ENCODE assay signal across 8 cellular contexts in the genomic region with DNA sequence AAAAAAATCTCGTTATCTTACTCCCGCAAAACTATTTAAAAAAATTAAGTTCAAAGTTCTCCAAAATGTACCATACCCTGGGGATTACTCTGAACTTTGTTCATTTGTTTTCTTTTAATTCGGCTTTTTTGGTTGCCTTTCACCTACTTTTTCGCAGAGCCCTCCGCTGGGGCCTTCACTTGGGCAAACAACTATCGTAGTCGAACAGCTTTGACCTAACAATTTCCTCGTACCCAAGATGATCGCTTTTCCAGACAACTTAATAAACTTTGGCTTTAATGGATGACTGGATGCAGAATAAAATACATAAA. TPM values are rescaled to one million over a fixed set of nuclear protein-coding genes. Genes with fewer than 3 reads are reported as not detected.
DNase-seq lines count a peak whose midpoint lies in the region; ATAC-seq lines count a peak whose summit lies in the region.

No MANE protein-coding gene starts in this region.

- H3K27ac ChIP-seq in layer of hippocampus (ENCODE audit: low read depth, low read length): peak overlapping the region; percentile 85
- peak overlapping the region; percentile 95 for H3K27ac ChIP-seq in thymus (ENCODE audit: low read depth)

- H3K4me1 Mint-ChIP-seq in activated T-cell treated with anti-CD3 and anti-CD28 coated beads, Interleukin-2, amount 50 U/mL, for 24 hours (ENCODE audit: low read depth): peaks cover 49% of the 10 kb centered on the region

- peaks cover 27% of the 10 kb centered on the region for H3K36me3 Mint-ChIP-seq in activated T-cell treated with anti-CD3 and anti-CD28 coated beads, Interleukin-2, amount 50 U/mL, for 24 hours (ENCODE audit: low read depth)
- peaks cover 18 to 25% of the 10 kb centered on the region in 2 donors for H3K36me3 Mint-ChIP-seq in activated naive CD4-positive, alpha-beta T cell treated with anti-CD3 and anti-CD28 coated beads, Interleukin-2, amount 50 U/mL, for 72 hours

- no peaks in the 10 kb centered on the region for H3K27me3 Mint-ChIP-seq in activated T-cell treated with anti-CD3 and anti-CD28 coated beads, Interleukin-2, amount 50 U/mL, for 24 hours

- peaks cover 20% of the 10 kb centered on the region for H3K4me1 ChIP-seq in thymus (ENCODE audit: control insufficient read depth, insufficient read depth, low read length)

- peak overlapping the region; percentile 74 for H3K4me3 ChIP-seq in thymus (ENCODE audit: low read length)

- H3K4me3 Mint-ChIP-seq in activated T-cell treated with anti-CD3 and anti-CD28 coated beads, Interleukin-2, amount 50 U/mL, for 24 hours: peak overlapping the region; percentile 97

- H3K27me3 ChIP-seq in layer of hippocampus (ENCODE audit: control insufficient read depth, insufficient read depth, low read length) (no peaks in the 10 kb centered on the region), thymus (ENCODE audit: control insufficient read depth, insufficient read depth) (no peaks in the 10 kb centered on the region)

- H3K27ac Mint-ChIP-seq in activated T-cell treated with anti-CD3 and anti-CD28 coated beads, Interleukin-2, amount 50 U/mL, for 24 hours: peak overlapping the region; percentile 99
- H3K27ac Mint-ChIP-seq in activated naive CD4-positive, alpha-beta T cell treated with anti-CD3 and anti-CD28 coated beads, Interleukin-2, amount 50 U/mL, for 72 hours: peak overlapping the region; percentile 98 to 99

- no peak for ATAC-seq in activated naive CD4-positive, alpha-beta T cell treated with anti-CD3 and anti-CD28 coated beads, Interleukin-2, amount 50 U/mL, for 72 hours
- ATAC-seq in HG03095 (IDR thresholded peaks at IDR 0.05; ENCODE audit: unreplicated experiment) (no peak), GM21576 (IDR thresholded peaks at IDR 0.05; ENCODE audit: unreplicated experiment) (no peak)

- no peaks in the 10 kb centered on the region for H3K36me3 ChIP-seq in thymus (ENCODE audit: control insufficient read depth, insufficient read depth)

- no peak for DNase-seq in activated T-cell treated with anti-CD3 and anti-CD28 coated beads, Interleukin-2, amount 50 U/mL, for 24 hours
- no peak for DNase-seq in activated T-cell treated with anti-CD3 and anti-CD28 coated beads, Interleukin-2, amount 50 U/mL, for 48 hours
- DNase-seq in activated naive CD4-positive, alpha-beta T cell treated with anti-CD3 and anti-CD28 coated beads, Interleukin-2, amount 50 U/mL, for 72 hours (ENCODE audit: low spot score in 2 of 2): no peak
- DNase-seq in NCI-H748 treated with DMSO at 0.1 percent for 48 hours (lab: John Stamatoyannopoulos, UW): no peak

- H3K9me3 Mint-ChIP-seq in activated T-cell treated with anti-CD3 and anti-CD28 coated beads, Interleukin-2, amount 50 U/mL, for 24 hours: no peaks in the 10 kb centered on the region
- no peaks in the 10 kb centered on the region for H3K9me3 Mint-ChIP-seq in activated naive CD4-positive, alpha-beta T cell treated with anti-CD3 and anti-CD28 coated beads, Interleukin-2, amount 50 U/mL, for 72 hours

- no peaks in the 10 kb centered on the region for H3K9me3 ChIP-seq in thymus (ENCODE audit: control insufficient read depth)

- WGBS in thymus: 16% methylated on average over 9 of the region's 9 CpGs

RNA-seq across cellular contexts. Expression of a gene that starts 2.7 kb away (rescaled TPM):
- total RNA-seq in activated naive CD4-positive, alpha-beta T cell treated with anti-CD3 and anti-CD28 coated beads, Interleukin-2, amount 50 U/mL, for 72 hours: 10 to 100 TPM; 18.9 to 32.4 TPM
- polyA plus RNA-seq in thymus: 25.4 TPM

RNA-seq across cellular contexts. Expression of a gene that starts 5.4 kb away (rescaled TPM):
- total RNA-seq in activated naive CD4-positive, alpha-beta T cell treated with anti-CD3 and anti-CD28 coated beads, Interleukin-2, amount 50 U/mL, for 72 hours: 100 to 1,000 TPM in 1 of 2 donors, 10 to 100 TPM in 1; 75.5 to 112 TPM
- 38.9 TPM for polyA plus RNA-seq in thymus

RNA-seq across cellular contexts. Expression of a gene that starts 25.0 kb away (rescaled TPM):
- 10 to 100 TPM; 37.7 to 58.7 TPM for total RNA-seq in activated naive CD4-positive, alpha-beta T cell treated with anti-CD3 and anti-CD28 coated beads, Interleukin-2, amount 50 U/mL, for 72 hours
- 5.0 TPM for polyA plus RNA-seq in thymus

RNA-seq across cellular contexts. Expression of a gene that starts 26.6 kb away (rescaled TPM):
- total RNA-seq in activated naive CD4-positive, alpha-beta T cell treated with anti-CD3 and anti-CD28 coated beads, Interleukin-2, amount 50 U/mL, for 72 hours: 100 to 1,000 TPM in 1 of 2 donors, 10 to 100 TPM in 1; 99.8 to 225 TPM
- 46.5 TPM for polyA plus RNA-seq in thymus

RNA-seq across cellular contexts. Expression of a gene that starts 45.4 kb away (rescaled TPM):
- total RNA-seq in activated naive CD4-positive, alpha-beta T cell treated with anti-CD3 and anti-CD28 coated beads, Interleukin-2, amount 50 U/mL, for 72 hours: 10 to 100 TPM; 83.9 to 91.4 TPM
- 19.4 TPM for polyA plus RNA-seq in thymus
